Comparison of ENCODE assay signal across 33 cellular contexts in genomic region chr5:177265395-177265794, GRCh38.
"Had no signal": no experiment of that assay in that cellular context is flagged by ENCODE, and none has a peak within 500 bp of the region (broad histone marks: within the 10 kb centered on the region; RNA-seq: fewer than 3 reads in every experiment).

No MANE protein-coding gene starts in this region.

- FAIRE-seq: endometrium, endothelial cell of umbilical vein had no signal

- ATAC-seq: activated CD4-positive, alpha-beta T cell treated with anti-CD3 and anti-CD28 coated beads for 36 hours; activated CD8-positive, alpha-beta memory T cell treated with anti-CD3 and anti-CD28 coated beads, Interleukin-2, amount 10 ng/mL, durations not matched to agents 7 days and 5 days; activated CD8-positive, alpha-beta T cell treated with anti-CD3 and anti-CD28 coated beads, Interleukin-2, amount 10 ng/mL, durations not matched to agents 7 days and 5 days; activated naive CD8-positive, alpha-beta T cell treated with anti-CD3 and anti-CD28 coated beads, Interleukin-2, amount 50 U/mL, for 24 hours; body of pancreas; esophagus mucosa; foreskin keratinocyte; gastrocnemius medialis; T-helper 17 cell had no signal

- H3K4me1 ChIP-seq: adrenal gland, colonic mucosa had no signal

- H3K27ac ChIP-seq: adrenal gland, body of pancreas, colonic mucosa, epithelial cell of prostate, foreskin keratinocyte, gastrocnemius medialis, WERI-Rb-1 had no signal

- H3K4me3 ChIP-seq: adrenal gland, body of pancreas, colonic mucosa, gastrocnemius medialis had no signal

- H3K27me3 ChIP-seq: adrenal gland, body of pancreas, colonic mucosa, foreskin keratinocyte, gastrocnemius medialis had no signal

- DNase-seq: activated CD4-positive, alpha-beta memory T cell treated with anti-CD3 and anti-CD28 coated beads for 36 hours; activated CD4-positive, alpha-beta T cell treated with anti-CD3 and anti-CD28 coated beads for 36 hours; activated CD4-positive, alpha-beta T cell treated with anti-CD3 and anti-CD28 coated beads, Interleukin-2, amount 10 ng/mL, durations not matched to agents 24 days and 14 days; activated CD4-positive, CD25-positive, alpha-beta regulatory T cell; activated CD4-positive, CD25-positive, alpha-beta regulatory T cell treated with anti-CD3 and anti-CD28 coated beads, Interleukin-2, amount 50 U/mL, for 72 hours; activated CD8-positive, alpha-beta memory T cell treated with anti-CD3 and anti-CD28 coated beads, Interleukin-2, amount 10 ng/mL, durations not matched to agents 7 days and 5 days; activated CD8-positive, alpha-beta memory T cell treated with anti-CD3 and anti-CD28 coated beads, Interleukin-2, amount 50 U/mL, for 4 hours; activated CD8-positive, alpha-beta T cell treated with anti-CD3 and anti-CD28 coated beads, Interleukin-2, amount 10 ng/mL, durations not matched to agents 7 days and 5 days; activated effector memory CD4-positive, alpha-beta T cell treated with anti-CD3 and anti-CD28 coated beads, Interleukin-2, amount 50 U/mL, for 16 hours; activated naive CD4-positive, alpha-beta T cell treated with anti-CD3 and anti-CD28 coated beads for 36 hours; activated naive CD8-positive, alpha-beta T cell treated with anti-CD3 and anti-CD28 coated beads for 36 hours; activated naive CD8-positive, alpha-beta T cell treated with anti-CD3 and anti-CD28 coated beads, Interleukin-2, amount 50 U/mL, for 24 hours; activated T-cell treated with anti-CD3 and anti-CD28 coated beads, Interleukin-2, amount 50 U/mL, for 1 hour; activated T-cell treated with anti-CD3 and anti-CD28 coated beads, Interleukin-2, amount 50 U/mL, for 48 hours; adrenal gland; amygdala; aorta; body of pancreas; central memory CD4-positive, alpha-beta T cell; cerebellar nuclear complex; colonic mucosa; effector CD8-positive, alpha-beta T cell; foreskin keratinocyte; gastrocnemius medialis; glutamatergic neuron; T-helper 1 cell; T-helper 17 cell; T1000; WERI-Rb-1 had no signal

- H3K9me3 ChIP-seq: adrenal gland, body of pancreas, colonic mucosa, gastrocnemius medialis had no signal
